In genomic region chr3:120469440-120470415, GRCh38 we compare ENCODE assay signal across 1 cellular context.
TF ChIP-seq lines count a peak whose summit lies in the region.

No MANE protein-coding gene starts in this region.

TF ChIP-seq in K562, 482 proteins besides CTCF, POLR2A, EP300 and RAD21 (continued from another document):
- TF ChIP-seq ARID4B (CRISPR knock-in tag; IDR thresholded peaks at IDR 0.05) = no peak
- no peak for TF ChIP-seq E2F5 (CRISPR knock-in tag; IDR thresholded peaks at IDR 0.05)
- TF ChIP-seq SMARCE1 (IDR thresholded peaks at IDR 0.05) = no peak
- no peak for TF ChIP-seq CBX8 (IDR thresholded peaks at IDR 0.05; ENCODE audit: borderline replicate concordance, extremely low read depth, low read depth, low read length, poor library complexity, severe bottlenecking)
- peak; percentile 55; the same call in 1 of the 2 replicates for TF ChIP-seq STAT5A (IDR thresholded peaks at IDR 0.05; ENCODE audit: borderline replicate concordance, low read length)
- no peak for TF ChIP-seq THAP12 (CRISPR knock-in tag; IDR thresholded peaks at IDR 0.05)
- no peak for TF ChIP-seq FIP1L1 (IDR thresholded peaks at IDR 0.05; ENCODE audit: low read depth, low read length, poor library complexity, severe bottlenecking)
- TF ChIP-seq RB1 (IDR thresholded peaks at IDR 0.05; ENCODE audit: low read depth) = no peak
- TF ChIP-seq GTF2A2 (tag; IDR thresholded peaks at IDR 0.05) = peak; percentile 52; the same call in 1 of the 2 replicates
- TF ChIP-seq TEAD2 (tag; IDR thresholded peaks at IDR 0.05) = no peak
- no peak for TF ChIP-seq ZNF311 (CRISPR knock-in tag; IDR thresholded peaks at IDR 0.05)
- no peak for TF ChIP-seq ZNF174 (CRISPR knock-in tag; IDR thresholded peaks at IDR 0.05)
- TF ChIP-seq SMAD4 (CRISPR knock-in tag; conservative IDR thresholded peaks at IDR 0.05) = no peak
- no peak for TF ChIP-seq POLR2AphosphoS5 (IDR thresholded peaks at IDR 0.05; ENCODE audit: control insufficient read depth, insufficient read depth, low read depth, low read length)
- TF ChIP-seq U2AF1 (optimal IDR thresholded peaks at IDR 0.05; ENCODE audit: low read depth, low read length) = no peak
- no peak for TF ChIP-seq HSF4 (CRISPR knock-in tag; IDR thresholded peaks at IDR 0.05; ENCODE audit: borderline replicate concordance)
- no peak for TF ChIP-seq GTF2F1 (IDR thresholded peaks at IDR 0.05; ENCODE audit: low read depth, low read length)
- no peak for TF ChIP-seq SETDB1 (IDR thresholded peaks at IDR 0.05; ENCODE audit: low read length)
- no peak for TF ChIP-seq WHSC1 (IDR thresholded peaks at IDR 0.05; ENCODE audit: low read length)
- no peak for TF ChIP-seq SLC30A9 (CRISPR knock-in tag; IDR thresholded peaks at IDR 0.05)
- TF ChIP-seq ILK (tag; IDR thresholded peaks at IDR 0.05; ENCODE audit: borderline replicate concordance, low read depth) = no peak
- no peak for TF ChIP-seq SMAD3 (CRISPR knock-in tag; conservative IDR thresholded peaks at IDR 0.05)
- no peak for TF ChIP-seq ZNF740 (CRISPR knock-in tag; IDR thresholded peaks at IDR 0.05)
- TF ChIP-seq ZNF740 (tag; IDR thresholded peaks at IDR 0.05) = 0 out of 4 replicates have a peak, but pooled peaks of 1 of the 2 experiments have one; percentile 29
- no peak for TF ChIP-seq HNRNPK (IDR thresholded peaks at IDR 0.05; ENCODE audit: low read depth, low read length, poor library complexity, severe bottlenecking)
- peak; percentile 52; the same call in 1 of the 2 replicates for TF ChIP-seq ZNF197 (CRISPR knock-in tag; IDR thresholded peaks at IDR 0.05; ENCODE audit: low read depth)
- TF ChIP-seq GATAD2A (IDR thresholded peaks at IDR 0.05) = no peak
- no peak for TF ChIP-seq ZNF184 (CRISPR knock-in tag; IDR thresholded peaks at IDR 0.05)
- 0 out of 2 replicates have a peak, but pooled peaks have one; percentile 36 for TF ChIP-seq ZBTB17 (CRISPR knock-in tag; IDR thresholded peaks at IDR 0.05)
- TF ChIP-seq IFI16 (CRISPR knock-in tag; IDR thresholded peaks at IDR 0.05) = no peak
- TF ChIP-seq ZNF589 (CRISPR knock-in tag; IDR thresholded peaks at IDR 0.05; ENCODE audit: low read depth) = peak; percentile 87
- TF ChIP-seq ZNF639 (CRISPR knock-in tag; conservative IDR thresholded peaks at IDR 0.05 in 1 of 2, IDR thresholded peaks at IDR 0.05 in 1 of 2) = peak in 1 of 2 experiments; percentile 73; a peak in 2 of 4 replicates
